In the genomic region with DNA sequence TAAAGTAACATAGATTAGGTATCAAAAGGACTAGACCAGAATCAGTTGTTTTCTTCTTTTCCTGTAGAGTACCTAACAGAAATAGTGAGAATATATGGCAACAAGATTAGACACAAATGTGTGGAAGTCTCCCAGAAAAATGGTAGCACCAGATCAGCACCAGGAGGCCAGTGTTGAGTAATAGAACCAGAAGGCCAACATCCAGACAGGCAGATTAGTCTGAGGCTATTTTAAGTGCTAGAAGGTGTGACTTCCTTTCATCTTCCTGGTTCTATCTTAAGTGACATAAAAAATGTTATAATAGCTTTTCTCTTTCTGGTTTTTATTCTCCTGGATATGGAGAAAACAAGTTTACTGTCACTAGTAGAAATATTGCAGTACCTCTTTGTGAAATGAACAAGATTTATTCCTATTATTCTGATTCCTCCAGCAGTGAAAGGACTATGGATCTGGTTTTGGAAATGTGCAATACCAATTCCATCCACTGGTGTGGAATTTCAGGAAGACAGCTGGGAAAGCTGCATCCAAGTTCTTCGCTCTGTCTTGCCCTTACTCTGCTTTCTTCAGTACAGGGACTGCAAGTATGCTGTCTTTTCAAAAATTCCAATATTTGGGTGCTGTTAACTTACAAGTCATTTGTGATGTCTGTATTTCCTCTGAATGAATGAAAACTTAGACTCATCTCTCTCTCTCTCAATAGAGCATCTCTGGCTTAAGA, we compare ENCODE assay signal across 8 cellular contexts. TPM values are rescaled to one million over a fixed set of nuclear protein-coding genes. Genes with fewer than 3 reads are reported as not detected.
DNase-seq lines count a peak whose midpoint lies in the region; ATAC-seq and TF ChIP-seq lines count a peak whose summit lies in the region.
"Had no signal": no experiment of that assay in that cellular context is flagged by ENCODE, and none has a peak within 500 bp of the region (broad histone marks: within the 10 kb centered on the region; RNA-seq: fewer than 3 reads in every experiment).

No MANE protein-coding gene starts in this region.

- H3K36me3 ChIP-seq in CD8-positive, alpha-beta memory T cell (ENCODE audit: insufficient read depth, low read length), result peaks cover 6% of the 10 kb centered on the region
- H3K36me3 ChIP-seq in PC-9 (ENCODE audit: low read depth), result no peaks in the 10 kb centered on the region

- no peak overlapping the region for H3K4me2 ChIP-seq in PC-9

- peaks cover 0 to 55% (median 9%) of the 10 kb centered on the region in 3 donors for H3K36me3 Mint-ChIP-seq in CD8-positive, alpha-beta memory T cell

- POLR2A ChIA-PET in CD8-positive, alpha-beta memory T cell (lab: Charles Lee), result no interaction called here
- POLR2A ChIA-PET in PC-9 (lab: Charles Lee; ENCODE audit: unreplicated experiment), result no interaction called here

- H2AFZ ChIP-seq in PC-9, result no peak overlapping the region

- H3K79me2 ChIP-seq in PC-9 (ENCODE audit: low read depth), result no peaks in the 10 kb centered on the region

- peak; percentile 59 for TF ChIP-seq CTCF in PC-9 (conservative IDR thresholded peaks at IDR 0.05)

- no peaks in the 10 kb centered on the region for H3K27me3 ChIP-seq in CD8-positive, alpha-beta memory T cell (ENCODE audit: insufficient read depth, low read length, poor library complexity, severe bottlenecking)
- H3K27me3 ChIP-seq in PC-9 (ENCODE audit: insufficient read depth, low read depth), result no peaks in the 10 kb centered on the region

- no peak for ATAC-seq in GM19463 (IDR thresholded peaks at IDR 0.05; ENCODE audit: unreplicated experiment)

- H3K4me1 ChIP-seq in CD8-positive, alpha-beta memory T cell (ENCODE audit: insufficient read depth, low read length), result peaks cover 4% of the 10 kb centered on the region
- no peaks in the 10 kb centered on the region for H3K4me1 ChIP-seq in PC-9 (replicated peaks; ENCODE audit: insufficient read depth)

- no peaks in the 10 kb centered on the region for H3K9me2 ChIP-seq in PC-9 (ENCODE audit: insufficient read depth)

- no TSS peak for BruUV-seq in PC-9 (replicated peaks; lab: Mats Ljungman, UMichigan)

- no peak overlapping the region for H3K27ac ChIP-seq in CD8-positive, alpha-beta memory T cell (ENCODE audit: low read depth, low read length)
- no peak overlapping the region for H3K27ac ChIP-seq in PC-9
- H3K27ac ChIP-seq: SK-N-MC had no signal

- H3K4me3 Mint-ChIP-seq in CD8-positive, alpha-beta memory T cell, result no peak overlapping the region

- no peaks in the 10 kb centered on the region for H3K27me3 Mint-ChIP-seq in CD8-positive, alpha-beta memory T cell

- H4K20me1 ChIP-seq in PC-9 (ENCODE audit: insufficient read depth), result no peaks in the 10 kb centered on the region

- no peak overlapping the region for H3K4me3 ChIP-seq in CD8-positive, alpha-beta memory T cell (ENCODE audit: low read length)
- no peak overlapping the region for H3K4me3 ChIP-seq in PC-9
- H3K4me3 ChIP-seq: lung, SK-N-MC had no signal

- no peaks in the 10 kb centered on the region for H3K9me3 ChIP-seq in CD8-positive, alpha-beta memory T cell (ENCODE audit: low read length)
- H3K9me3 ChIP-seq in PC-9 (ENCODE audit: insufficient read depth, low read depth), result no peaks in the 10 kb centered on the region

- H3K9me3 Mint-ChIP-seq in CD8-positive, alpha-beta memory T cell, result no peaks in the 10 kb centered on the region

- peaks cover 6% of the 10 kb centered on the region for H3F3A ChIP-seq in PC-9 (ENCODE audit: insufficient read depth, low read depth)

- H3K27ac Mint-ChIP-seq in CD8-positive, alpha-beta memory T cell, result peak overlapping the region in 7 of 8 donors; percentile 19 to 85 (median 62)

- intact Hi-C loops in PC-9 (cut with micrococcal nuclease; ENCODE audit: unreplicated experiment), result no loop called here

- CTCF ChIA-PET in CD8-positive, alpha-beta memory T cell (lab: Charles Lee), result no interaction called here
- CTCF ChIA-PET in PC-9 (lab: Charles Lee), result no interaction called here

- H3K4me1 Mint-ChIP-seq in CD8-positive, alpha-beta memory T cell, result peaks cover 9 to 17% (median 11%) of the 10 kb centered on the region in 3 donors

- no peak for DNase-seq in CD8-positive, alpha-beta memory T cell
- no peak for DNase-seq in PC-9
- peak; percentile 52 for DNase-seq in iPS-NIHi7 (ENCODE audit: extremely low spot score)
- DNase-seq in NCI-H748 treated with DMSO at 0.1 percent for 48 hours (lab: John Stamatoyannopoulos, UW), result no peak
- DNase-seq in epidermal melanocyte (ENCODE audit: insufficient read length, low spot score), result no peak

RNA-seq across cellular contexts. Expression of a gene that starts 39.1 kb away (rescaled TPM):
- total RNA-seq in CD8-positive, alpha-beta memory T cell, result 1 to 10 TPM; 8.2 to 8.5 TPM
- polyA plus RNA-seq in CD8-positive, alpha-beta memory T cell, result 4.2 TPM
- 1.9 and 3.3 TPM in 2 replicates for total RNA-seq in PC-9 (2021)

RNA-seq across cellular contexts. Expression of a gene that starts 39.1 kb away (rescaled TPM):
- 10 to 100 TPM; 24.1 to 25.2 TPM for total RNA-seq in CD8-positive, alpha-beta memory T cell
- polyA plus RNA-seq in CD8-positive, alpha-beta memory T cell, result 15.7 TPM
- 16.2 and 16.5 TPM in 2 replicates for total RNA-seq in PC-9 (2021)

RNA-seq across cellular contexts. Expression of a gene that starts 39.8 kb away (rescaled TPM):
- 1 to 10 TPM; 7.8 to 9.8 TPM for total RNA-seq in CD8-positive, alpha-beta memory T cell
- polyA plus RNA-seq in CD8-positive, alpha-beta memory T cell, result 12.8 TPM
- 6.8 and 9.7 TPM in 2 replicates for total RNA-seq in PC-9 (2021)

RNA-seq across cellular contexts. Expression of a gene that starts 57.9 kb away (rescaled TPM):
- 10 to 100 TPM; 12.2 to 14.9 TPM for total RNA-seq in CD8-positive, alpha-beta memory T cell
- 16.3 TPM for polyA plus RNA-seq in CD8-positive, alpha-beta memory T cell
- 8.8 and 9.8 TPM in 2 replicates for total RNA-seq in PC-9 (2021)

RNA-seq across cellular contexts. Expression of a gene that starts 58.0 kb away (rescaled TPM):
- total RNA-seq in CD8-positive, alpha-beta memory T cell, result 10 to 100 TPM; 27.9 to 30.4 TPM
- 2.7 TPM for polyA plus RNA-seq in CD8-positive, alpha-beta memory T cell
- total RNA-seq in PC-9 (2021), result 56.7 and 74.7 TPM in 2 replicates
